1 cellular context compared by ENCODE assay signal in the genomic region with DNA sequence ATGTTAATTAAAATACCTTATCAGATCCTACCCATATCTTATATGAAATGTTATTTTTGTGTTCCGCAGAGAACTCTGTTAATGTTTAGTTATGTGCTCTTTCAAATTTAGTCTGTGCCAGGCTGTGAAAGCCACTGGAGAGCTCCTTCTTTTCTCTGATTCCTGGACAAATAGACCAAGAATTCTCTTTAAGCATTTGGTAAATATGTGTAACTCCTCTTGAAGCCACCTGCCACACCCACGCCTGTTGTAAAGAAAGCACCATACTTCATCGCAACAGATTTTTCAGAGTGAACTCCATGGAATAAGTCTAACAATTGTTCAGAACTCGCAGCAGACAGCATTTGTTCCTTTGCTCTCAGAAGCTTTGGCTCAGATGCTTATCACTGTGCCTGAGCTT.
TF ChIP-seq lines count a peak whose summit lies in the region.

No MANE protein-coding gene starts in this region.

TF ChIP-seq in GM23338, 12 proteins besides CTCF, POLR2A, EP300 and RAD21 (continued from another document):
- TF ChIP-seq, protein P1, sequence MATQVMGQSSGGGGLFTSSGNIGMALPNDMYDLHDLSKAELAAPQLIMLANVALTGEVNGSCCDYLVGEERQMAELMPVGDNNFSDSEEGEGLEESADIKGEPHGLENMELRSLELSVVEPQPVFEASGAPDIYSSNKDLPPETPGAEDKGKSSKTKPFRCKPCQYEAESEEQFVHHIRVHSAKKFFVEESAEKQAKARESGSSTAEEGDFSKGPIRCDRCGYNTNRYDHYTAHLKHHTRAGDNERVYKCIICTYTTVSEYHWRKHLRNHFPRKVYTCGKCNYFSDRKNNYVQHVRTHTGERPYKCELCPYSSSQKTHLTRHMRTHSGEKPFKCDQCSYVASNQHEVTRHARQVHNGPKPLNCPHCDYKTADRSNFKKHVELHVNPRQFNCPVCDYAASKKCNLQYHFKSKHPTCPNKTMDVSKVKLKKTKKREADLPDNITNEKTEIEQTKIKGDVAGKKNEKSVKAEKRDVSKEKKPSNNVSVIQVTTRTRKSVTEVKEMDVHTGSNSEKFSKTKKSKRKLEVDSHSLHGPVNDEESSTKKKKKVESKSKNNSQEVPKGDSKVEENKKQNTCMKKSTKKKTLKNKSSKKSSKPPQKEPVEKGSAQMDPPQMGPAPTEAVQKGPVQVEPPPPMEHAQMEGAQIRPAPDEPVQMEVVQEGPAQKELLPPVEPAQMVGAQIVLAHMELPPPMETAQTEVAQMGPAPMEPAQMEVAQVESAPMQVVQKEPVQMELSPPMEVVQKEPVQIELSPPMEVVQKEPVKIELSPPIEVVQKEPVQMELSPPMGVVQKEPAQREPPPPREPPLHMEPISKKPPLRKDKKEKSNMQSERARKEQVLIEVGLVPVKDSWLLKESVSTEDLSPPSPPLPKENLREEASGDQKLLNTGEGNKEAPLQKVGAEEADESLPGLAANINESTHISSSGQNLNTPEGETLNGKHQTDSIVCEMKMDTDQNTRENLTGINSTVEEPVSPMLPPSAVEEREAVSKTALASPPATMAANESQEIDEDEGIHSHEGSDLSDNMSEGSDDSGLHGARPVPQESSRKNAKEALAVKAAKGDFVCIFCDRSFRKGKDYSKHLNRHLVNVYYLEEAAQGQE (IDR thresholded peaks at IDR 0.05; ENCODE audit: unreplicated experiment): no peak
- TF ChIP-seq EZH2phosphoT487 (IDR thresholded peaks at IDR 0.05; ENCODE audit: unreplicated experiment) (no peak), ZNF331 (CRISPR knock-in tag; IDR thresholded peaks at IDR 0.05; ENCODE audit: low read depth) (no peak), EZH2 (IDR thresholded peaks at IDR 0.05; ENCODE audit: low read depth, unreplicated experiment) (no peak), JUNB (IDR thresholded peaks at IDR 0.05; ENCODE audit: unreplicated experiment) (no peak), NANOG (IDR thresholded peaks at IDR 0.05; ENCODE audit: borderline replicate concordance) (no peak)
